Comparison of ENCODE assay signal across 19 cellular contexts in the genomic region with DNA sequence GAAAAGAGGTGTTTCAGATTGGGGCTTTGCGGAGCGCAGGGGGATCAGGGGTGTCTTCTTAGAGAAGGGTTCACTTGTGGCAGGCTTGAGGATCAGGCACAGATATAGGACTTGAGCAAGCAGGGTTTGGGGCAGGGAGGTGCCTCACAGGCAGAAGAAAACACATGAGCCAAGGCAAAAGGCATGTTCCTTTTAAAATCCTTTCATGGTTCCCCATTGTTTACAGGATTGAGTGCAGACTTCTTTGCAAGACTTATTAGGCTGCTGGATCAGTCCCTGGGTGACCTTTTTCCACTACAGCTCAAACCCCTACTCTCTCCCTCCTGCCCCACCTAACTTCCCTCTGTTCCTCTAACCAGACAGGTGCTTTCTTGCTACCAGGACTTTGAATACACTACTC. TPM values are rescaled to one million over a fixed set of nuclear protein-coding genes. Genes with fewer than 3 reads are reported as not detected.
DNase-seq lines count a peak whose midpoint lies in the region; ATAC-seq, FAIRE-seq and TF ChIP-seq lines count a peak whose summit lies in the region.
"Had no signal": no experiment of that assay in that cellular context is flagged by ENCODE, and none has a peak within 500 bp of the region (broad histone marks: within the 10 kb centered on the region; RNA-seq: fewer than 3 reads in every experiment).

No MANE protein-coding gene starts in this region.

- DNase-seq in bronchial epithelial cell (ENCODE audit: low read depth) (no peak), esophagus muscularis mucosa (ENCODE audit: extremely low spot score) (no peak), prostate gland (ENCODE audit: low spot score) (no peak), type B pancreatic cell (ENCODE audit: extremely low spot score, unreplicated experiment) (no peak), HK-2 (ENCODE audit: unreplicated experiment) (no peak), RPMI8226 (no peak)
- DNase-seq: DND-41, NCI-H1048, NCI-H1436 treated with DMSO at 0.1 percent for 48 hours, NCI-H2081, NCI-H748 treated with DMSO at 0.1 percent for 48 hours, PC-9 had no signal

- no peaks in the 10 kb centered on the region for H3K9me3 Mint-ChIP-seq in type B pancreatic cell
- H3K9me3 Mint-ChIP-seq: GM23338 had no signal

- H3K27me3 Mint-ChIP-seq in type B pancreatic cell: no peaks in the 10 kb centered on the region

- H3K9me3 ChIP-seq in esophagus muscularis mucosa (no peaks in the 10 kb centered on the region), prostate gland (no peaks in the 10 kb centered on the region)

- no peak for TF ChIP-seq POLR2A in esophagus muscularis mucosa (IDR thresholded peaks at IDR 0.05; ENCODE audit: low read depth)
- no peak for TF ChIP-seq POLR2A in prostate gland (IDR thresholded peaks at IDR 0.05)

- intact Hi-C loops in esophagus muscularis mucosa (cut with DNase I) (no loop called here), prostate gland (cut with DNase I) (no loop called here)

- TF ChIP-seq CTCF in bronchial epithelial cell (IDR thresholded peaks at IDR 0.05; ENCODE audit: insufficient read depth, low read length, severe bottlenecking): no peak
- no peak for TF ChIP-seq CTCF in esophagus muscularis mucosa (IDR thresholded peaks at IDR 0.05)
- no peak for TF ChIP-seq CTCF in prostate gland (IDR thresholded peaks at IDR 0.05)
- TF ChIP-seq CTCF in type B pancreatic cell (conservative IDR thresholded peaks at IDR 0.05): no peak

- peaks cover 7% of the 10 kb centered on the region for H3K36me3 Mint-ChIP-seq in type B pancreatic cell

- peak overlapping the region; percentile 76 for H3K27ac Mint-ChIP-seq in type B pancreatic cell
- H3K27ac Mint-ChIP-seq: GM23338 had no signal

- H3K4me3 ChIP-seq in bronchial epithelial cell (ENCODE audit: low read depth, low read length) (no peak overlapping the region), esophagus muscularis mucosa (no peak overlapping the region), prostate gland (no peak overlapping the region)
- H3K4me3 ChIP-seq: GM23338, PC-9 had no signal

- ATAC-seq in HG03159 (IDR thresholded peaks at IDR 0.05; ENCODE audit: unreplicated experiment): no peak
- ATAC-seq: GM23338, HepG2 had no signal

- peaks cover 7 to 35% (median 24%) of the 10 kb centered on the region in 4 donors for H3K4me1 ChIP-seq in esophagus muscularis mucosa
- H3K4me1 ChIP-seq in prostate gland (replicated peaks): no peaks in the 10 kb centered on the region

- 85% methylated on average over 2 of the region's 2 CpGs for WGBS in esophagus muscularis mucosa
- WGBS in prostate gland: 87% methylated on average over 2 of the region's 2 CpGs

- peaks cover 14% of the 10 kb centered on the region for H3K4me1 Mint-ChIP-seq in type B pancreatic cell (ENCODE audit: unreplicated experiment)

- no peaks in the 10 kb centered on the region for H3K27me3 ChIP-seq in bronchial epithelial cell (ENCODE audit: control insufficient read depth, insufficient read depth, low read length)
- H3K27me3 ChIP-seq in esophagus muscularis mucosa: no peaks in the 10 kb centered on the region
- H3K27me3 ChIP-seq in prostate gland (replicated peaks; ENCODE audit: insufficient read depth): no peaks in the 10 kb centered on the region

- H3K27ac ChIP-seq in esophagus muscularis mucosa (replicated peaks in 1 of 4) (peak overlapping the region; percentile 79 to 95 (median 84)), prostate gland (peak overlapping the region; percentile 41 to 60)
- H3K27ac ChIP-seq: C4-2B, KMS-11, PC-9 had no signal

- H3K4me3 Mint-ChIP-seq in type B pancreatic cell: no peak overlapping the region
- H3K4me3 Mint-ChIP-seq: GM23338 had no signal

- peak; percentile 52 for FAIRE-seq in bronchial epithelial cell (lab: Jason Lieb, UNC)
- FAIRE-seq: G401.6, GM18507, HepG2 had no signal

- no peak for TF ChIP-seq EP300 in esophagus muscularis mucosa (IDR thresholded peaks at IDR 0.05)

- no peaks in the 10 kb centered on the region for H3K36me3 ChIP-seq in bronchial epithelial cell (ENCODE audit: control insufficient read depth, insufficient read depth, low read length)
- H3K36me3 ChIP-seq in esophagus muscularis mucosa: peaks cover 19 to 32% (median 26%) of the 10 kb centered on the region in 4 donors
- no peaks in the 10 kb centered on the region for H3K36me3 ChIP-seq in prostate gland

RNA-seq across cellular contexts. Expression of gene HSPB8, which starts 19.7 kb away (rescaled TPM):
- total RNA-seq in bronchial epithelial cell (0.26 and 2.4 TPM in 2 replicates), esophagus muscularis mucosa (100 to 1,000 TPM; 416 to 573 (median 443) TPM), prostate gland (10 to 100 TPM; 67.0 to 96.9 TPM), type B pancreatic cell (ENCODE audit: low replicate concordance) (17.0 and 41.4 TPM in 2 replicates)
